12 cellular contexts compared by ENCODE assay signal in genomic region chr1:117658676-117659075, GRCh38. TPM values are rescaled to one million over a fixed set of nuclear protein-coding genes. Genes with fewer than 3 reads are reported as not detected.
DNase-seq lines count a peak whose midpoint lies in the region; ATAC-seq and TF ChIP-seq lines count a peak whose summit lies in the region.
"Had no signal": no experiment of that assay in that cellular context is flagged by ENCODE, and none has a peak within 500 bp of the region (broad histone marks: within the 10 kb centered on the region; RNA-seq: fewer than 3 reads in every experiment).

No MANE protein-coding gene starts in this region.

- TF ChIP-seq CTCF in neural progenitor cell (IDR thresholded peaks at IDR 0.05), result no peak

- no peak overlapping the region for H3K9ac ChIP-seq in neural progenitor cell

- no peaks in the 10 kb centered on the region for H3K27me3 Mint-ChIP-seq in CD4-positive, alpha-beta memory T cell
- H3K27me3 Mint-ChIP-seq in neural progenitor cell (ENCODE audit: insufficient read depth, low read depth), result peaks cover 9% of the 10 kb centered on the region

- H3K4me3 ChIP-seq in CD4-positive, alpha-beta memory T cell (ENCODE audit: low read length in 2 of 2), result peak overlapping the region in 1 of 2 donors; percentile 9
- no peak overlapping the region for H3K4me3 ChIP-seq in neural progenitor cell
- H3K4me3 ChIP-seq: skin epidermis had no signal

- peaks cover 83 to 97% (median 91%) of the 10 kb centered on the region in 4 donors for H3K4me1 Mint-ChIP-seq in CD4-positive, alpha-beta memory T cell
- H3K4me1 Mint-ChIP-seq in neural progenitor cell, result peaks cover 7% of the 10 kb centered on the region

- DNase-seq in CD4-positive, alpha-beta memory T cell, result peak; percentile 86 to 92 (median 89)
- peak; percentile 44 for DNase-seq in activated CD4-positive, CD25-positive, alpha-beta regulatory T cell treated with anti-CD3 and anti-CD28 coated beads, Interleukin-2, amount 50 U/mL, for 72 hours
- no peak for DNase-seq in NCI-H2081 (lab: John Stamatoyannopoulos, UW)
- DNase-seq in NCI-H526 (lab: John Stamatoyannopoulos, UW), result no peak
- no peak for DNase-seq in neural progenitor cell (ENCODE audit: low spot score)
- DNase-seq: kidney glomerular epithelial cell, T1000 had no signal

- H3K27ac ChIP-seq in CD4-positive, alpha-beta memory T cell (ENCODE audit: low read depth, low read length), result peak overlapping the region; percentile 2
- no peak overlapping the region for H3K27ac ChIP-seq in neural progenitor cell

- H3K36me3 Mint-ChIP-seq in CD4-positive, alpha-beta memory T cell, result peaks cover 5 to 7% of the 10 kb centered on the region in 2 donors
- H3K36me3 Mint-ChIP-seq in neural progenitor cell, result no peaks in the 10 kb centered on the region

- H3F3A ChIP-seq in neural progenitor cell (ENCODE audit: low read depth), result no peaks in the 10 kb centered on the region

- no peaks in the 10 kb centered on the region for H3K9me3 ChIP-seq in CD4-positive, alpha-beta memory T cell (ENCODE audit: control insufficient read depth in 1 of 2, low read length in 2 of 2)
- no peaks in the 10 kb centered on the region for H3K9me3 ChIP-seq in neural progenitor cell (ENCODE audit: low read depth)

- no peaks in the 10 kb centered on the region for H3K79me2 ChIP-seq in neural progenitor cell (ENCODE audit: low read depth)

- H2AFZ ChIP-seq in neural progenitor cell (replicated peaks), result no peak overlapping the region

- H3K4me2 ChIP-seq in neural progenitor cell, result no peak overlapping the region

- no peaks in the 10 kb centered on the region for H4K20me1 ChIP-seq in neural progenitor cell (ENCODE audit: low read depth)

- peaks cover 0 to 20% (median 5%) of the 10 kb centered on the region in 8 donors for H3K9me3 Mint-ChIP-seq in CD4-positive, alpha-beta memory T cell
- no peaks in the 10 kb centered on the region for H3K9me3 Mint-ChIP-seq in neural progenitor cell
- H3K9me3 Mint-ChIP-seq: dendritic cell treated with granulocyte-macrophage colony-stimulating factor and Interleukin-4, amounts not matched to agents 40 ng/mL and 50 ng/mL, for 4 days had no signal

- peaks cover 99% of the 10 kb centered on the region for H3K4me1 ChIP-seq in CD4-positive, alpha-beta memory T cell (ENCODE audit: insufficient read depth, low read length)
- H3K4me1 ChIP-seq in neural progenitor cell, result no peaks in the 10 kb centered on the region

- H3K36me3 ChIP-seq in CD4-positive, alpha-beta memory T cell (ENCODE audit: insufficient read depth, low read length), result no peaks in the 10 kb centered on the region
- H3K36me3 ChIP-seq in neural progenitor cell, result no peaks in the 10 kb centered on the region

- intact Hi-C loops in CD4-positive, alpha-beta memory T cell (cut with micrococcal nuclease), result loop anchor here (1.0 kb wide), 1 partner anchor 51 kb away; no protein-coding TSS in a partner anchor

- peak overlapping the region; percentile 66 to 87 (median 80) for H3K4me3 Mint-ChIP-seq in CD4-positive, alpha-beta memory T cell
- H3K4me3 Mint-ChIP-seq in neural progenitor cell, result no peak overlapping the region
- H3K4me3 Mint-ChIP-seq: dendritic cell treated with granulocyte-macrophage colony-stimulating factor and Interleukin-4, amounts not matched to agents 40 ng/mL and 50 ng/mL, for 4 days had no signal

- CTCF ChIA-PET in CD4-positive, alpha-beta memory T cell (lab: Charles Lee; ENCODE audit: partially characterized antibody), result interaction anchor here (0.6 to 12.4 kb wide), 5 partner anchors 15 to 124 kb away, joined by 3 to 89 read pairs (median 33); partner anchors contain the start of gene TENT5C

- POLR2A ChIA-PET in CD4-positive, alpha-beta memory T cell (lab: Charles Lee; ENCODE audit: partially characterized antibody), result interaction anchor here (0.6 to 16.2 kb wide), 16 partner anchors 9 to 599 kb away, joined by 3 to 493 read pairs (median 4); partner anchors contain the start of genes TENT5C and TTF2

- ATAC-seq in HG02642 (IDR thresholded peaks at IDR 0.05; ENCODE audit: poor library complexity, unreplicated experiment) (peak; percentile 35), esophagus mucosa (peak; percentile 34), GM18868 (IDR thresholded peaks at IDR 0.05; ENCODE audit: unreplicated experiment) (no peak)

- H3K27ac Mint-ChIP-seq in CD4-positive, alpha-beta memory T cell, result peak overlapping the region; percentile 90 to 99 (median 93)
- no peak overlapping the region for H3K27ac Mint-ChIP-seq in neural progenitor cell
- H3K27ac Mint-ChIP-seq: dendritic cell treated with granulocyte-macrophage colony-stimulating factor and Interleukin-4, amounts not matched to agents 40 ng/mL and 50 ng/mL, for 4 days had no signal

- no peaks in the 10 kb centered on the region for H3K27me3 ChIP-seq in CD4-positive, alpha-beta memory T cell (ENCODE audit: insufficient read depth, low read length)
- H3K27me3 ChIP-seq in neural progenitor cell, result no peaks in the 10 kb centered on the region

RNA-seq across cellular contexts. Expression of gene TENT5C, which starts 52.8 kb away (rescaled TPM):
- total RNA-seq in CD4-positive, alpha-beta memory T cell, result 10 to 100 TPM; 13.9 to 14.8 TPM
- 10 to 100 TPM in 1 of 2 donors, 1 to 10 TPM in 1; 5.3 to 43.0 TPM for polyA plus RNA-seq in CD4-positive, alpha-beta memory T cell
- total RNA-seq in esophagus mucosa (1.1 TPM), neural progenitor cell (ENCODE audit: low replicate concordance) (0.09 and 0.39 TPM in 2 replicates)

Comparison
In these comparisons a context has a peak if more than half of its experiments do, and no peak if none do; other contexts are left out.
1. DNase-seq: peak in CD4-positive, alpha-beta memory T cell (5 of 5) and activated CD4-positive, CD25-positive, alpha-beta regulatory T cell treated with anti-CD3 and anti-CD28 coated beads, Interleukin-2, amount 50 U/mL, for 72 hours (single experiment); none in NCI-H2081 (0 of 2), NCI-H526 (0 of 2) and neural progenitor cell (single experiment).